19 cellular contexts compared by ENCODE assay signal in the genomic region with DNA sequence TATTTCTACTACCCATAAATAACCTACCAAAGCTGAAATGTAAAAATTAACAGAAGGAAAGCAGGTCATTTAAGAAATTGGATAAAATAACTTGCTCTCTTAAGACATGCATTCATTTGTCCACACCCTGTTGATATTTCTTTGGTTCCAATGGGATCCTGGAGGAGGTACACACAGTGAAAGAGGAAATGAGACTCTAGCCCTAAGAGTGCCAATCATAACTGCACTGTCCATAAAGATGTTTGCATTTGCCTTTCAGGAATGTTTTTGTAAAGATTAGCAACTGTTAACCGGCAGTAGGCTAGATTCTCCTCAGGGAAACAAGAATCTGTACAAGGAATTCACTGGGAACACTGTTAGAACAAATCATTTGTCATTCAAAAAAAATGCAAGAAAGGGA.
"Had no signal": no experiment of that assay in that cellular context is flagged by ENCODE, and none has a peak within 500 bp of the region (broad histone marks: within the 10 kb centered on the region; RNA-seq: fewer than 3 reads in every experiment).

No MANE protein-coding gene starts in this region.

- H3K27me3 ChIP-seq: esophagus muscularis mucosa, foreskin keratinocyte, ovary, sigmoid colon, stomach had no signal

- ATAC-seq: activated T-cell treated with anti-CD3 and anti-CD28 coated beads, Interleukin-2, amount 50 U/mL, for 4 hours; foreskin keratinocyte; T-helper 17 cell had no signal

- H3K36me3 Mint-ChIP-seq: activated CD4-positive, alpha-beta memory T cell treated with anti-CD3 and anti-CD28 coated beads for 36 hours; activated naive CD8-positive, alpha-beta T cell treated with anti-CD3 and anti-CD28 coated beads, Interleukin-2, amount 10 ng/mL, durations not matched to agents 7 days and 5 days; memory B cell had no signal

- DNase-seq: activated CD4-positive, alpha-beta memory T cell treated with anti-CD3 and anti-CD28 coated beads for 36 hours; activated CD4-positive, CD25-positive, alpha-beta regulatory T cell treated with anti-CD3 and anti-CD28 coated beads, Interleukin-2, amount 50 U/mL, for 72 hours; activated gamma-delta T cell treated with Interleukin-2 at 50 U/mL for 16 hours; activated naive CD8-positive, alpha-beta T cell treated with anti-CD3 and anti-CD28 coated beads, Interleukin-2, amount 10 ng/mL, durations not matched to agents 7 days and 5 days; activated T-cell treated with anti-CD3 and anti-CD28 coated beads, Interleukin-2, amount 50 U/mL, for 4 hours; aorta; dermis blood vessel endothelial cell; foreskin keratinocyte; head of caudate nucleus; left ventricle myocardium inferior; ovary; sigmoid colon; stimulated activated CD4-positive, alpha-beta T cell treated with anti-CD3 and anti-CD28 coated beads, Interleukin-15, amount 100 ng/mL, for 24 hours; stomach; T-helper 17 cell had no signal

- H3K27ac Mint-ChIP-seq: activated CD4-positive, alpha-beta memory T cell treated with anti-CD3 and anti-CD28 coated beads for 36 hours; activated naive CD8-positive, alpha-beta T cell treated with anti-CD3 and anti-CD28 coated beads, Interleukin-2, amount 10 ng/mL, durations not matched to agents 7 days and 5 days; memory B cell; nephron; T-helper 17 cell had no signal

- H3K9me3 ChIP-seq: esophagus muscularis mucosa, left ventricle myocardium inferior, ovary, sigmoid colon, stomach had no signal

- H3K4me3 ChIP-seq: esophagus muscularis mucosa, left ventricle myocardium inferior, ovary, sigmoid colon, stomach had no signal

- H3K36me3 ChIP-seq: ovary, sigmoid colon, stomach had no signal

- H3K4me1 Mint-ChIP-seq: activated naive CD8-positive, alpha-beta T cell treated with anti-CD3 and anti-CD28 coated beads, Interleukin-2, amount 10 ng/mL, durations not matched to agents 7 days and 5 days; central memory CD8-positive, alpha-beta T cell; memory B cell; T-helper 17 cell had no signal

- H3K27ac ChIP-seq: esophagus muscularis mucosa, foreskin keratinocyte, left ventricle myocardium inferior, ovary, sigmoid colon, stomach had no signal

- H3K4me3 Mint-ChIP-seq: activated CD4-positive, alpha-beta memory T cell treated with anti-CD3 and anti-CD28 coated beads for 36 hours; activated naive CD8-positive, alpha-beta T cell treated with anti-CD3 and anti-CD28 coated beads, Interleukin-2, amount 10 ng/mL, durations not matched to agents 7 days and 5 days; activated T-cell treated with anti-CD3 and anti-CD28 coated beads, Interleukin-2, amount 50 U/mL, for 4 hours; central memory CD8-positive, alpha-beta T cell; memory B cell; nephron; T-helper 17 cell had no signal

- H3K27me3 Mint-ChIP-seq: activated CD4-positive, alpha-beta memory T cell treated with anti-CD3 and anti-CD28 coated beads for 36 hours; activated naive CD8-positive, alpha-beta T cell treated with anti-CD3 and anti-CD28 coated beads, Interleukin-2, amount 10 ng/mL, durations not matched to agents 7 days and 5 days; central memory CD8-positive, alpha-beta T cell; memory B cell; T-helper 17 cell had no signal

- H3K9me3 Mint-ChIP-seq: activated naive CD8-positive, alpha-beta T cell treated with anti-CD3 and anti-CD28 coated beads, Interleukin-2, amount 10 ng/mL, durations not matched to agents 7 days and 5 days; nephron had no signal

- H3K4me1 ChIP-seq: foreskin keratinocyte, stomach had no signal
